Comparison of ENCODE assay signal across 24 cellular contexts in genomic region chr10:80927419-80928078, GRCh38.
DNase-seq lines count a peak whose midpoint lies in the region; ATAC-seq, FAIRE-seq and TF ChIP-seq lines count a peak whose summit lies in the region.
"Had no signal": no experiment of that assay in that cellular context is flagged by ENCODE, and none has a peak within 500 bp of the region (broad histone marks: within the 10 kb centered on the region; RNA-seq: fewer than 3 reads in every experiment).

No MANE protein-coding gene starts in this region.

- POLR2A ChIA-PET in GM12878 (lab: Charles Lee) = no interaction called here

- H3K56ac ChIP-seq in mesendoderm (ENCODE audit: low read length) = peak overlapping the region; percentile 10

- no TSS peak for BruUV-seq in GM12878 (replicated peaks; lab: Mats Ljungman, UMichigan)

- H4K20me1 ChIP-seq in GM12878 (ENCODE audit: control insufficient read depth, insufficient read depth) = no peaks in the 10 kb centered on the region
- H4K20me1 ChIP-seq: BLaER1 had no signal

- TF ChIP-seq EP300 in GM12878 (IDR thresholded peaks at IDR 0.05; ENCODE audit: borderline replicate concordance in 1 of 2, control insufficient read depth in 1 of 2, low read depth in 2 of 2, low read length in 2 of 2) = no peak

- no peaks in the 10 kb centered on the region for H3K27me3 ChIP-seq in GM12878 (replicated peaks in 1 of 2; ENCODE audit: control insufficient read depth in 2 of 2, insufficient read depth in 2 of 2, low read length in 1 of 2)
- no peaks in the 10 kb centered on the region for H3K27me3 ChIP-seq in mesendoderm (ENCODE audit: insufficient read depth, low read length, poor library complexity)
- H3K27me3 ChIP-seq: BLaER1 had no signal

- intact Hi-C loops in GM12878 (cut with micrococcal nuclease; ENCODE audit: unreplicated experiment) = no loop called here

- no peak overlapping the region for H2AFZ ChIP-seq in GM12878 (ENCODE audit: control insufficient read depth, low read depth, low read length)

- no peak overlapping the region for H3K9ac ChIP-seq in GM12878 (ENCODE audit: control insufficient read depth, insufficient read depth, low read length)
- H3K9ac ChIP-seq in mesendoderm (ENCODE audit: low read length) = no peak overlapping the region
- H3K9ac ChIP-seq: BLaER1 had no signal

- TF ChIP-seq POLR2A in GM12878 (IDR thresholded peaks at IDR 0.05; ENCODE audit: low read depth, low read length) = no peak

- H4K5ac ChIP-seq in mesendoderm (ENCODE audit: low read length) = no peak overlapping the region

- DNase-seq in GM12865 (ENCODE audit: low read depth) (peak; percentile 24), GM12878 (ENCODE audit: low read depth, low spot score) (no peak), mesendoderm (no peak), Kasumi-1 (lab: John Stamatoyannopoulos, UW) (no peak), GM13976 (ENCODE audit: low spot score) (no peak), SK-N-DZ (ENCODE audit: low spot score) (no peak)
- DNase-seq: CD4-positive, CD25-positive, alpha-beta regulatory T cell; DMS153; DND-41; MV-4-11; NCI-H1105; NCI-H146; NCI-H1930; NCI-H2107; NCI-H446; NCI-H524 treated with DMSO at 0.1 percent for 48 hours; NCI-H774; T-helper 1 cell had no signal

- ATAC-seq in HG02610 (IDR thresholded peaks at IDR 0.05; ENCODE audit: unreplicated experiment) (peak; percentile 50), GM12878 (peak; percentile 64)
- ATAC-seq: HepG2, SK-N-SH treated with all-trans-retinoic acid at 6 μM for 48 hours had no signal

- H3K4me3 ChIP-seq in GM12865 (ENCODE audit: low read depth, low read length) (no peak overlapping the region), GM12878 (no peak overlapping the region), mesendoderm (ENCODE audit: low read length) (no peak overlapping the region)
- H3K4me3 ChIP-seq: BLaER1 had no signal

- peak overlapping the region; percentile 82 for H2BK120ac ChIP-seq in mesendoderm (ENCODE audit: low read depth, low read length)

- SMC1A ChIA-PET in GM12878 (lab: Charles Lee; ENCODE audit: uncharacterized antibody, unreplicated experiment) = interaction anchor here (0.6 to 6.6 kb wide), 9 partner anchors 14 to 484 kb away, joined by 3 to 50 read pairs (median 5); no protein-coding TSS in a partner anchor

- H3K79me2 ChIP-seq in GM12878 (ENCODE audit: control insufficient read depth, insufficient read depth, low read length) (no peaks in the 10 kb centered on the region), mesendoderm (ENCODE audit: control insufficient read depth, insufficient read depth, low read length) (no peaks in the 10 kb centered on the region)

- no peaks in the 10 kb centered on the region for H3K9me3 ChIP-seq in GM12878 (replicated peaks; ENCODE audit: control insufficient read depth, insufficient read depth, low read length)
- H3K9me3 ChIP-seq: BLaER1 had no signal

- in situ Hi-C loops in GM12878 (cut with MboI) (loop anchor here (5.0 to 10.0 kb wide), 2 partner anchors 225 to 483 kb away; no protein-coding TSS in a partner anchor), GM13976 (cut with MboI; ENCODE audit: low sequenced_read_pairs, unreplicated experiment) (no loop called here)

- no peak overlapping the region for H2BK5ac ChIP-seq in mesendoderm (ENCODE audit: low read length)

- CTCF ChIA-PET in GM12878 (lab: Yijun Ruan, JAX) = interaction anchor here (1.3 to 6.7 kb wide), 6 partner anchors 9 to 328 kb away, joined by 3 to 97 read pairs (median 6); no protein-coding TSS in a partner anchor

- no peak overlapping the region for H3K4ac ChIP-seq in mesendoderm (ENCODE audit: low read depth, low read length)

- H2BK15ac ChIP-seq in mesendoderm (replicated peaks; ENCODE audit: low read depth) = no peak overlapping the region

- peak overlapping the region; percentile 18 for H3K18ac ChIP-seq in mesendoderm (ENCODE audit: low read length)

- 2% methylated on average over 5 of the region's 5 CpGs for WGBS in GM12878 (ENCODE audit: insufficient coverage, insufficient replicate concordance, low lambda C conversion rate, missing lambda C conversion rate)
- no CpG with 5 or more reads among the region's 5 CpGs for WGBS in mesendoderm (ENCODE audit: extremely low coverage, insufficient coverage, low lambda C conversion rate)

- peak overlapping the region; percentile 93 for H4K8ac ChIP-seq in mesendoderm (ENCODE audit: low read depth, low read length)

- TF ChIP-seq RAD21 in GM12878 (IDR thresholded peaks at IDR 0.05; ENCODE audit: insufficient read depth, low read depth, low read length) = no peak

- H3K4me1 ChIP-seq in GM12878 (ENCODE audit: control insufficient read depth, insufficient read depth, low read length) (no peaks in the 10 kb centered on the region), mesendoderm (ENCODE audit: control insufficient read depth, low read depth, low read length) (no peaks in the 10 kb centered on the region)

- H3K27ac ChIP-seq in GM12878 (ENCODE audit: control insufficient read depth, insufficient read depth) (no peak overlapping the region), mesendoderm (ENCODE audit: low read depth, low read length) (no peak overlapping the region)
- H3K27ac ChIP-seq: BLaER1 had no signal

- TF ChIP-seq CTCF in GM12865 (IDR thresholded peaks at IDR 0.05; ENCODE audit: insufficient read depth, low read depth, low read length, missing control alignments) = no peak
- TF ChIP-seq CTCF in GM12878 (IDR thresholded peaks at IDR 0.05 in 2 of 3, conservative IDR thresholded peaks at IDR 0.05 in 1 of 3; ENCODE audit: control insufficient read depth in 2 of 3, extremely low read depth in 1 of 3, insufficient read depth in 1 of 3, low read depth in 3 of 3, low read length in 3 of 3) = no peak
- no peak for TF ChIP-seq CTCF in GM13976 (IDR thresholded peaks at IDR 0.05; ENCODE audit: borderline replicate concordance, control extremely low read depth, extremely low read depth, insufficient read depth, missing control alignments)

- no peak overlapping the region for H2AK5ac ChIP-seq in mesendoderm (ENCODE audit: low read length)

- RAD21 ChIA-PET in GM12878 (lab: Charles Lee; ENCODE audit: unreplicated experiment) = no interaction called here

- no peak overlapping the region for H3K23ac ChIP-seq in mesendoderm (ENCODE audit: low read length)

- H3K36me3 ChIP-seq in GM12878 (ENCODE audit: control insufficient read depth in 2 of 2, insufficient read depth in 2 of 2, low read length in 1 of 2) = no peaks in the 10 kb centered on the region
- no peaks in the 10 kb centered on the region for H3K36me3 ChIP-seq in mesendoderm (ENCODE audit: control insufficient read depth, insufficient read depth, low read length)
- H3K36me3 ChIP-seq: BLaER1 had no signal

- no peak for FAIRE-seq in GM12878 (lab: Jason Lieb, UNC)
- FAIRE-seq: H54, HepG2, RCC 7860 had no signal

- H3K79me1 ChIP-seq in mesendoderm (ENCODE audit: low read length) = no peaks in the 10 kb centered on the region

- H3K4me2 ChIP-seq in GM12878 (ENCODE audit: control insufficient read depth, insufficient read depth) (no peak overlapping the region), mesendoderm (ENCODE audit: low read length) (no peak overlapping the region)
- H3K4me2 ChIP-seq: BLaER1 had no signal

TF ChIP-seq in GM12878, 131 proteins besides CTCF, POLR2A, EP300 and RAD21:
- TF ChIP-seq ZNF24 (IDR thresholded peaks at IDR 0.05) (0 out of 2 replicates have a peak, but pooled peaks have one; percentile 68), HDGF (IDR thresholded peaks at IDR 0.05) (no peak), TARDBP (IDR thresholded peaks at IDR 0.05; ENCODE audit: borderline replicate concordance) (no peak), CHD2 (IDR thresholded peaks at IDR 0.05; ENCODE audit: borderline replicate concordance, low read depth, low read length) (no peak), SPI1 (IDR thresholded peaks at IDR 0.05; ENCODE audit: borderline replicate concordance, insufficient read depth, low read depth, low read length) (no peak), PKNOX1 (IDR thresholded peaks at IDR 0.05) (no peak)
